23 cellular contexts compared by ENCODE assay signal in the genomic region with DNA sequence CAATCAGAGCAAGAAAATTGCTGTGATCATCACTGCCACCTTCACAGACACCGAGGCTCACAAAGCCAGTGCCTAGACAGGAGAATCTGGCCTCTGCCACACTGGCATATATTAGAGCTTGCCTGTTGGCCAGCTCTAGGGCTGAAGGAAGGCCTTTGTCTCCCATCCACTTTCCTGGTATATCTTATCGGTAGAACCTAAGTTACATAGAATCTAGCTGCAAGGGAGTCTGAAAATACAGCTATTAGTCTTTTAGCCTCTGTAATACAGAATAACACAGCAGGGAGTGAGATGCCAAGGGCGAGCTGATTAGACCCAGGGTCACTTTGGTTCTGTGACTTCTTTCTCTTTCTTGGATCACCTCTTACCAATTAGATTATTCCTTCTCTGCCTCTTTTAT.
DNase-seq lines count a peak whose midpoint lies in the region; ATAC-seq and TF ChIP-seq lines count a peak whose summit lies in the region.
"Had no signal": no experiment of that assay in that cellular context is flagged by ENCODE, and none has a peak within 500 bp of the region (broad histone marks: within the 10 kb centered on the region; RNA-seq: fewer than 3 reads in every experiment).

No MANE protein-coding gene starts in this region.

- CTCF ChIA-PET in SK-N-SH (lab: Yijun Ruan, JAX) (interaction anchor here (1.2 kb wide), 1 partner anchor 37 kb away, joined by 3 read pairs; no protein-coding TSS in a partner anchor), RWPE1 (lab: Yijun Ruan, JAX) (interaction anchor here (1.3 kb wide), 1 partner anchor 9 kb away, joined by 3 read pairs; no protein-coding TSS in a partner anchor)

- H3K9ac ChIP-seq in SK-N-SH (no peak overlapping the region), adipocyte (ENCODE audit: low read length) (no peak overlapping the region)
- H3K9ac ChIP-seq: BLaER1 had no signal

- no peak for TF ChIP-seq EP300 in SK-N-SH (IDR thresholded peaks at IDR 0.05; ENCODE audit: borderline replicate concordance in 1 of 2, low read depth in 1 of 2, low read length in 1 of 2)

- no peaks in the 10 kb centered on the region for H3K27me3 ChIP-seq in SK-N-SH (ENCODE audit: insufficient read depth)
- no peaks in the 10 kb centered on the region for H3K27me3 ChIP-seq in adipocyte (replicated peaks; ENCODE audit: control insufficient read depth, insufficient read depth, low read length)
- H3K27me3 ChIP-seq: BE2C, BLaER1 had no signal

- no peak overlapping the region for H3K27ac ChIP-seq in SK-N-SH (ENCODE audit: low read depth in 2 of 2, low read length in 1 of 2)
- H3K27ac ChIP-seq in RWPE1 = no peak overlapping the region
- H3K27ac ChIP-seq: BLaER1 had no signal

- ATAC-seq in SK-N-SH treated with all-trans-retinoic acid at 6 μM for 48 hours (no peak), HG03108 (IDR thresholded peaks at IDR 0.05; ENCODE audit: unreplicated experiment) (no peak)
- ATAC-seq: GM12878 had no signal

- H3K4me3 ChIP-seq in SK-N-SH (ENCODE audit: low read depth in 2 of 2, low read length in 1 of 2) (no peak overlapping the region), adipocyte (ENCODE audit: low read length) (peak overlapping the region; percentile 45)
- H3K4me3 ChIP-seq: BLaER1, GM12878 had no signal

- no peaks in the 10 kb centered on the region for H4K20me1 ChIP-seq in SK-N-SH (ENCODE audit: insufficient read depth)
- H4K20me1 ChIP-seq: BLaER1 had no signal

- POLR2A ChIA-PET in SK-N-SH (lab: Yijun Ruan, JAX) = no interaction called here
- POLR2A ChIA-PET in RWPE1 (lab: Yijun Ruan, JAX; ENCODE audit: low non-redundant PET) = no interaction called here

- no peaks in the 10 kb centered on the region for H3K9me2 ChIP-seq in SK-N-SH

- no peak for TF ChIP-seq RAD21 in SK-N-SH (IDR thresholded peaks at IDR 0.05; ENCODE audit: low read length)

- no peak for TF ChIP-seq CTCF in SK-N-SH (IDR thresholded peaks at IDR 0.05)
- TF ChIP-seq CTCF in RWPE1 (conservative IDR thresholded peaks at IDR 0.05; ENCODE audit: low read depth) = no peak

- H3K36me3 ChIP-seq in SK-N-SH (replicated peaks in 1 of 2; ENCODE audit: control insufficient read depth in 1 of 2, insufficient read depth in 2 of 2, low read length in 1 of 2) = no peaks in the 10 kb centered on the region
- no peaks in the 10 kb centered on the region for H3K36me3 ChIP-seq in adipocyte (ENCODE audit: control insufficient read depth, insufficient read depth, low read length, severe bottlenecking)
- H3K36me3 ChIP-seq: BE2C, BLaER1 had no signal

- H3K4me2 ChIP-seq in SK-N-SH = no peak overlapping the region
- H3K4me2 ChIP-seq: BLaER1 had no signal

- 29% methylated on average over 3 of the region's 3 CpGs for WGBS in SK-N-SH (ENCODE audit: low lambda C conversion rate)

- DNase-seq in SK-N-SH (no peak), adipocyte (ENCODE audit: low read depth) (no peak), islet precursor cell (peak; percentile 9), RWPE1 (ENCODE audit: low spot score) (no peak)
- no peak for DNase-seq in activated CD4-positive, alpha-beta T cell treated with anti-CD3 and anti-CD28 coated beads for 48 hours
- DNase-seq: 8988T; ACHN; BE2C; C1 segment of cervical spinal cord; CD4-positive, alpha-beta memory T cell; CD4-positive, CD25-positive, alpha-beta regulatory T cell; CD8-positive, alpha-beta memory T cell; COR-L47; DMS 273 treated with DMSO at 0.1 percent for 48 hours; DMS153; DMS79; DND-41; EL; GDM1 had no signal

- no peak overlapping the region for H2AFZ ChIP-seq in SK-N-SH (ENCODE audit: low read depth)

- H3K4me1 ChIP-seq in SK-N-SH (ENCODE audit: control insufficient read depth in 1 of 2, insufficient read depth in 2 of 2, low read depth in 1 of 2, low read length in 1 of 2) (no peaks in the 10 kb centered on the region), adipocyte (ENCODE audit: control insufficient read depth, insufficient read depth, low read length) (no peaks in the 10 kb centered on the region)
- H3K4me1 ChIP-seq: BE2C had no signal

- H3K9me3 ChIP-seq in SK-N-SH (no peaks in the 10 kb centered on the region), adipocyte (ENCODE audit: control insufficient read depth, low read length) (peaks cover 28% of the 10 kb centered on the region)

- no peaks in the 10 kb centered on the region for H3F3A ChIP-seq in SK-N-SH (replicated peaks; ENCODE audit: insufficient read depth)

- no peaks in the 10 kb centered on the region for H3K79me2 ChIP-seq in SK-N-SH (ENCODE audit: insufficient read depth)

TF ChIP-seq in SK-N-SH treated with all-trans-retinoic acid at 6 μM for 48 hours, 23 proteins besides CTCF, POLR2A, EP300 and RAD21:
- peak; percentile 91 for TF ChIP-seq ZFP30 (CRISPR knock-in tag; IDR thresholded peaks at IDR 0.05)
- TF ChIP-seq, protein P1, sequence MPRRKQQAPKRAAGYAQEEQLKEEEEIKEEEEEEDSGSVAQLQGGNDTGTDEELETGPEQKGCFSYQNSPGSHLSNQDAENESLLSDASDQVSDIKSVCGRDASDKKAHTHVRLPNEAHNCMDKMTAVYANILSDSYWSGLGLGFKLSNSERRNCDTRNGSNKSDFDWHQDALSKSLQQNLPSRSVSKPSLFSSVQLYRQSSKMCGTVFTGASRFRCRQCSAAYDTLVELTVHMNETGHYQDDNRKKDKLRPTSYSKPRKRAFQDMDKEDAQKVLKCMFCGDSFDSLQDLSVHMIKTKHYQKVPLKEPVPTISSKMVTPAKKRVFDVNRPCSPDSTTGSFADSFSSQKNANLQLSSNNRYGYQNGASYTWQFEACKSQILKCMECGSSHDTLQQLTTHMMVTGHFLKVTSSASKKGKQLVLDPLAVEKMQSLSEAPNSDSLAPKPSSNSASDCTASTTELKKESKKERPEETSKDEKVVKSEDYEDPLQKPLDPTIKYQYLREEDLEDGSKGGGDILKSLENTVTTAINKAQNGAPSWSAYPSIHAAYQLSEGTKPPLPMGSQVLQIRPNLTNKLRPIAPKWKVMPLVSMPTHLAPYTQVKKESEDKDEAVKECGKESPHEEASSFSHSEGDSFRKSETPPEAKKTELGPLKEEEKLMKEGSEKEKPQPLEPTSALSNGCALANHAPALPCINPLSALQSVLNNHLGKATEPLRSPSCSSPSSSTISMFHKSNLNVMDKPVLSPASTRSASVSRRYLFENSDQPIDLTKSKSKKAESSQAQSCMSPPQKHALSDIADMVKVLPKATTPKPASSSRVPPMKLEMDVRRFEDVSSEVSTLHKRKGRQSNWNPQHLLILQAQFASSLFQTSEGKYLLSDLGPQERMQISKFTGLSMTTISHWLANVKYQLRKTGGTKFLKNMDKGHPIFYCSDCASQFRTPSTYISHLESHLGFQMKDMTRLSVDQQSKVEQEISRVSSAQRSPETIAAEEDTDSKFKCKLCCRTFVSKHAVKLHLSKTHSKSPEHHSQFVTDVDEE (CRISPR knock-in tag; IDR thresholded peaks at IDR 0.05) = no peak

TF ChIP-seq in SK-N-SH, 30 proteins besides CTCF, POLR2A, EP300 and RAD21:
- TF ChIP-seq, protein P2, sequence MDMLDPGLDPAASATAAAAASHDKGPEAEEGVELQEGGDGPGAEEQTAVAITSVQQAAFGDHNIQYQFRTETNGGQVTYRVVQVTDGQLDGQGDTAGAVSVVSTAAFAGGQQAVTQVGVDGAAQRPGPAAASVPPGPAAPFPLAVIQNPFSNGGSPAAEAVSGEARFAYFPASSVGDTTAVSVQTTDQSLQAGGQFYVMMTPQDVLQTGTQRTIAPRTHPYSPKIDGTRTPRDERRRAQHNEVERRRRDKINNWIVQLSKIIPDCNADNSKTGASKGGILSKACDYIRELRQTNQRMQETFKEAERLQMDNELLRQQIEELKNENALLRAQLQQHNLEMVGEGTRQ (IDR thresholded peaks at IDR 0.05; ENCODE audit: borderline replicate concordance, low read depth, low read length) = no peak
- TF ChIP-seq FOSL2 (IDR thresholded peaks at IDR 0.05; ENCODE audit: borderline replicate concordance, low read depth) (no peak), MXI1 (IDR thresholded peaks at IDR 0.05; ENCODE audit: low read depth, low read length) (no peak), RFX5 (IDR thresholded peaks at IDR 0.05; ENCODE audit: low read length) (no peak), POLR2AphosphoS5 (IDR thresholded peaks at IDR 0.05; ENCODE audit: low read depth, low read length) (no peak), TEAD4 (IDR thresholded peaks at IDR 0.05; ENCODE audit: borderline replicate concordance, insufficient read depth) (no peak), GABPA (IDR thresholded peaks at IDR 0.05; ENCODE audit: low read depth) (no peak), TAF1 (IDR thresholded peaks at IDR 0.05; ENCODE audit: borderline replicate concordance, low read depth, low read length) (no peak), MEF2A (IDR thresholded peaks at IDR 0.05; ENCODE audit: borderline replicate concordance, low read depth) (no peak)
- TF ChIP-seq, protein P3, sequence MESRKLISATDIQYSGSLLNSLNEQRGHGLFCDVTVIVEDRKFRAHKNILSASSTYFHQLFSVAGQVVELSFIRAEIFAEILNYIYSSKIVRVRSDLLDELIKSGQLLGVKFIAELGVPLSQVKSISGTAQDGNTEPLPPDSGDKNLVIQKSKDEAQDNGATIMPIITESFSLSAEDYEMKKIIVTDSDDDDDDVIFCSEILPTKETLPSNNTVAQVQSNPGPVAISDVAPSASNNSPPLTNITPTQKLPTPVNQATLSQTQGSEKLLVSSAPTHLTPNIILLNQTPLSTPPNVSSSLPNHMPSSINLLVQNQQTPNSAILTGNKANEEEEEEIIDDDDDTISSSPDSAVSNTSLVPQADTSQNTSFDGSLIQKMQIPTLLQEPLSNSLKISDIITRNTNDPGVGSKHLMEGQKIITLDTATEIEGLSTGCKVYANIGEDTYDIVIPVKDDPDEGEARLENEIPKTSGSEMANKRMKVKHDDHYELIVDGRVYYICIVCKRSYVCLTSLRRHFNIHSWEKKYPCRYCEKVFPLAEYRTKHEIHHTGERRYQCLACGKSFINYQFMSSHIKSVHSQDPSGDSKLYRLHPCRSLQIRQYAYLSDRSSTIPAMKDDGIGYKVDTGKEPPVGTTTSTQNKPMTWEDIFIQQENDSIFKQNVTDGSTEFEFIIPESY (IDR thresholded peaks at IDR 0.05; ENCODE audit: borderline replicate concordance, low read depth) = no peak
